ENCODE assay signal across 1 cellular context in the genomic region with DNA sequence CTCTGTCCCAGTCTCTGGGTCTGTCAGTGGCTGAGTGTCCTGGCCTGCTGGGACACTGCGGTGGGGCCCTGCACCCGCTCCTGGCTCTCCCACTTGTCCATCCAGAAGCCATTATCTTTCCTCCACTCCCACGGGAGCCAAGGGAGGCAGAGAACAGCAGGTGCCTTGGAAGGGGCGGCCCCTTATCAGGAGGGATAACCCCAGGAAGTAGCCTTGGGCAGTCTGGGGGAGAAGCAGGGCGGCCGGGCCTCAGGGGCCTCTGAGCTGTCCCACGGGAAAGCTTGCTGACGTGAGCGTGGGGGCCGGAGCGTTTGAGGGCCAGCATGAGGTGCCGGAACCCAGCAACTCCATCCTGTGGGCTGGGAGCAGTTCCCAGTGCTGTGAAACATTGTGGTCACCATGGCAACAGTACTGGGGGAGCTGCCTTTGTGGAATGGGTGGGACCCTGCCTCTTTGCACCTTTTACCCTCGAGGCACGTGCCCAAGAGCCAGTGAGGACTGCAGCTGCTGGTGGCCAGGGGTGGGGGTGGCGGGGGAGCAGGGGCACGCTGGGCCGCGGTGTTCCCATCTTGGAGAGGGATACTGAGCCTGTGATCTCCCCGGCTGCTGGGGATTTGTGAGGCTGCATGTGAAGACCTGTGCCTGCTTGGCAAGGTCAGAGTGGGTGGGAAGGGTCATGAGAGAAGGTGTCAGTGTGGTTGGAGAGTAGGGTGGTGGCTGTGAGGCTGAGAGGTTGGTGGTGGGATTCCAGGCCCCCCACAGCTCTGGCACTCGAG.
TF ChIP-seq lines count a peak whose summit lies in the region.

No MANE protein-coding gene starts in this region.

TF ChIP-seq in HepG2, 621 proteins besides CTCF, POLR2A, EP300 and RAD21:
- TF ChIP-seq ZNF382 (CRISPR knock-in tag; IDR thresholded peaks at IDR 0.05; ENCODE audit: borderline replicate concordance): no peak
- no peak for TF ChIP-seq ZFP36 (IDR thresholded peaks at IDR 0.05; ENCODE audit: borderline replicate concordance, low read depth, low read length, partially characterized antibody)
- no peak for TF ChIP-seq ISL2 (CRISPR knock-in tag; IDR thresholded peaks at IDR 0.05)
- TF ChIP-seq ZFP36L1 (CRISPR knock-in tag; IDR thresholded peaks at IDR 0.05): no peak
- peak; percentile 28; the same call in 1 of the 2 replicates for TF ChIP-seq RFX1 (IDR thresholded peaks at IDR 0.05)
- no peak for TF ChIP-seq ZNF619 (CRISPR knock-in tag; IDR thresholded peaks at IDR 0.05)
- TF ChIP-seq, protein P1, sequence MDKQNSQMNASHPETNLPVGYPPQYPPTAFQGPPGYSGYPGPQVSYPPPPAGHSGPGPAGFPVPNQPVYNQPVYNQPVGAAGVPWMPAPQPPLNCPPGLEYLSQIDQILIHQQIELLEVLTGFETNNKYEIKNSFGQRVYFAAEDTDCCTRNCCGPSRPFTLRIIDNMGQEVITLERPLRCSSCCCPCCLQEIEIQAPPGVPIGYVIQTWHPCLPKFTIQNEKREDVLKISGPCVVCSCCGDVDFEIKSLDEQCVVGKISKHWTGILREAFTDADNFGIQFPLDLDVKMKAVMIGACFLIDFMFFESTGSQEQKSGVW (CRISPR knock-in tag; IDR thresholded peaks at IDR 0.05; ENCODE audit: borderline replicate concordance): no peak
